Comparison of ENCODE assay signal across 8 cellular contexts in genomic region chr11:118791015-118791960, GRCh38. TPM values are rescaled to one million over a fixed set of nuclear protein-coding genes. Genes with fewer than 3 reads are reported as not detected.
DNase-seq lines count a peak whose midpoint lies in the region; ATAC-seq and TF ChIP-seq lines count a peak whose summit lies in the region.

Gene DDX6 (minus strand): TSS chr11:118791164. CDS start chr11:118786251, 4,913 bp downstream.

- H3K36me3 ChIP-seq in CD8-positive, alpha-beta memory T cell (ENCODE audit: insufficient read depth, low read length): no peaks in the 10 kb centered on the region
- H3K36me3 ChIP-seq in Peyer's patch (no peaks in the 10 kb centered on the region), esophagus muscularis mucosa (no peaks in the 10 kb centered on the region)

- POLR2A ChIA-PET in CD8-positive, alpha-beta memory T cell (lab: Charles Lee): interaction anchor here (0.5 to 6.5 kb wide), 28 partner anchors 12 to 452 kb away, joined by 3 to 81 read pairs (median 10); partner anchors contain the start of genes ARCN1, BCL9L, CXCR5 and TRAPPC4

- peak; percentile 38 for ATAC-seq in GM21423 (IDR thresholded peaks at IDR 0.05; ENCODE audit: unreplicated experiment)
- peak; percentile 60 to 68 for ATAC-seq in activated T-cell treated with anti-CD3 and anti-CD28 coated beads, Interleukin-2, amount 50 U/mL, for 72 hours (replicated peaks in 1 of 2)

- peak within 1 kb of the TSS; percentile 94 for H3K27ac ChIP-seq in CD8-positive, alpha-beta memory T cell (ENCODE audit: low read depth, low read length)
- H3K27ac ChIP-seq in Peyer's patch: peak within 1 kb of the TSS; percentile 96 to 100 (median 99)
- H3K27ac ChIP-seq in esophagus muscularis mucosa (replicated peaks in 1 of 4): peak within 1 kb of the TSS; percentile 98 to 100 (median 99)

- peak; percentile 84 to 94 (median 87) for DNase-seq in CD8-positive, alpha-beta memory T cell
- DNase-seq in KBM-7 (peak; percentile 84), Peyer's patch (peak; percentile 90 to 95 (median 95)), esophagus muscularis mucosa (ENCODE audit: extremely low spot score) (peak; percentile 97), myocyte (ENCODE audit: low read depth) (peak; percentile 86)
- DNase-seq in activated T-cell treated with anti-CD3 and anti-CD28 coated beads, Interleukin-2, amount 50 U/mL, for 72 hours: peak; percentile 92 to 95
- peak; percentile 78 for DNase-seq in stimulated activated CD8-positive, alpha-beta memory T cell treated with anti-CD3 and anti-CD28 coated beads, Interleukin-7, amount 100 ng/mL, for 24 hours (ENCODE audit: low read depth)

- TF ChIP-seq EP300 in esophagus muscularis mucosa (IDR thresholded peaks at IDR 0.05): no peak

- peak; percentile 17 to 45 (median 38) for TF ChIP-seq CTCF in Peyer's patch (IDR thresholded peaks at IDR 0.05)
- peak in 2 of 3 experiments; percentile 32 to 38 for TF ChIP-seq CTCF in esophagus muscularis mucosa (IDR thresholded peaks at IDR 0.05)

- peak; percentile 73 to 96 for TF ChIP-seq POLR2A in Peyer's patch (IDR thresholded peaks at IDR 0.05)
- TF ChIP-seq POLR2A in esophagus muscularis mucosa (IDR thresholded peaks at IDR 0.05; ENCODE audit: low read depth): peak; percentile 80

- in situ Hi-C loops in KBM-7 (cut with MboI; ENCODE audit: low pct_unique_long_range_greater_than_20kb, low sequenced_read_pairs): no loop called here

- H3K4me1 Mint-ChIP-seq in CD8-positive, alpha-beta memory T cell: peaks cover 24 to 34% (median 32%) of the 10 kb centered on the region in 3 donors
- H3K4me1 Mint-ChIP-seq in activated T-cell treated with anti-CD3 and anti-CD28 coated beads, Interleukin-2, amount 50 U/mL, for 72 hours (ENCODE audit: low read depth): peaks cover 46% of the 10 kb centered on the region

- no peaks in the 10 kb centered on the region for H3K27me3 ChIP-seq in CD8-positive, alpha-beta memory T cell (ENCODE audit: insufficient read depth, low read length, poor library complexity, severe bottlenecking)
- H3K27me3 ChIP-seq in Peyer's patch: no peaks in the 10 kb centered on the region
- no peaks in the 10 kb centered on the region for H3K27me3 ChIP-seq in esophagus muscularis mucosa

- CTCF ChIA-PET in CD8-positive, alpha-beta memory T cell (lab: Charles Lee): interaction anchor here (0.7 to 11.5 kb wide), 28 partner anchors 10 to 449 kb away, joined by 3 to 122 read pairs (median 5); partner anchors contain the start of genes BCL9L, CD3D and CXCR5

- H3K9me3 Mint-ChIP-seq in CD8-positive, alpha-beta memory T cell: no peaks in the 10 kb centered on the region
- H3K9me3 Mint-ChIP-seq in activated T-cell treated with anti-CD3 and anti-CD28 coated beads, Interleukin-2, amount 50 U/mL, for 72 hours: no peaks in the 10 kb centered on the region

- WGBS in esophagus muscularis mucosa: 0% methylated on average over 46 of the region's 94 CpGs

- peak within 1 kb of the TSS; percentile 99 to 100 (median 99) for H3K27ac Mint-ChIP-seq in CD8-positive, alpha-beta memory T cell
- H3K27ac Mint-ChIP-seq in activated T-cell treated with anti-CD3 and anti-CD28 coated beads, Interleukin-2, amount 50 U/mL, for 72 hours: peak within 1 kb of the TSS; percentile 99

- H3K27me3 Mint-ChIP-seq in CD8-positive, alpha-beta memory T cell: no peaks in the 10 kb centered on the region
- H3K27me3 Mint-ChIP-seq in activated T-cell treated with anti-CD3 and anti-CD28 coated beads, Interleukin-2, amount 50 U/mL, for 72 hours (ENCODE audit: low read depth): no peaks in the 10 kb centered on the region

- H3K4me1 ChIP-seq in CD8-positive, alpha-beta memory T cell (ENCODE audit: insufficient read depth, low read length): peaks cover 27% of the 10 kb centered on the region
- H3K4me1 ChIP-seq in Peyer's patch (peaks cover 0 to 25% (median 6%) of the 10 kb centered on the region in 4 donors), esophagus muscularis mucosa (peaks cover 24 to 48% (median 44%) of the 10 kb centered on the region in 4 donors)

- H3K9me3 ChIP-seq in CD8-positive, alpha-beta memory T cell (ENCODE audit: low read length): no peaks in the 10 kb centered on the region
- H3K9me3 ChIP-seq in Peyer's patch (no peaks in the 10 kb centered on the region), esophagus muscularis mucosa (no peaks in the 10 kb centered on the region)

- peak within 1 kb of the TSS; percentile 68 for H3K4me3 ChIP-seq in CD8-positive, alpha-beta memory T cell (ENCODE audit: low read length)
- peak within 1 kb of the TSS; percentile 79 to 98 (median 82) for H3K4me3 ChIP-seq in Peyer's patch
- peak within 1 kb of the TSS; percentile 79 to 92 (median 86) for H3K4me3 ChIP-seq in esophagus muscularis mucosa

- H3K4me3 Mint-ChIP-seq in CD8-positive, alpha-beta memory T cell: peak within 1 kb of the TSS; percentile 94 to 100 (median 100)
- peak within 1 kb of the TSS; percentile 96 to 98 for H3K4me3 Mint-ChIP-seq in activated T-cell treated with anti-CD3 and anti-CD28 coated beads, Interleukin-2, amount 50 U/mL, for 72 hours

- H3K36me3 Mint-ChIP-seq in CD8-positive, alpha-beta memory T cell: peaks cover 0 to 43% (median 0%) of the 10 kb centered on the region in 3 donors
- H3K36me3 Mint-ChIP-seq in activated T-cell treated with anti-CD3 and anti-CD28 coated beads, Interleukin-2, amount 50 U/mL, for 72 hours (ENCODE audit: insufficient read depth in 2 of 2): peaks cover 18 to 22% of the 10 kb centered on the region in 2 donors

- intact Hi-C loops in esophagus muscularis mucosa (cut with DNase I): no loop called here

RNA-seq across cellular contexts. Expression of gene DDX6, which starts in this region (rescaled TPM):
- 100 to 1,000 TPM; 187 to 189 TPM for total RNA-seq in CD8-positive, alpha-beta memory T cell
- 85.6 TPM for polyA plus RNA-seq in CD8-positive, alpha-beta memory T cell
- total RNA-seq in Peyer's patch (10 to 100 TPM; 65.0 to 95.7 (median 93.0) TPM), esophagus muscularis mucosa (100 to 1,000 TPM in 3 of 4 donors, 10 to 100 TPM in 1; 92.9 to 113 (median 105) TPM), myocyte (99.1 and 119 TPM in 2 replicates)
- 100 to 1,000 TPM; 239 to 256 TPM for total RNA-seq in activated T-cell treated with anti-CD3 and anti-CD28 coated beads, Interleukin-2, amount 50 U/mL, for 72 hours
- polyA plus RNA-seq in myocyte (2012): 35.4 TPM

Comparison
In these comparisons a context has a peak if more than half of its experiments do, and no peak if none do; other contexts are left out.
1. Peak in every context shown above with its lines: DNase-seq, ATAC-seq, H3K4me3 ChIP-seq and H3K27ac ChIP-seq.